28 cellular contexts compared by ENCODE assay signal in genomic region chr4:57089549-57089948, GRCh38. TPM values are rescaled to one million over a fixed set of nuclear protein-coding genes. Genes with fewer than 3 reads are reported as not detected.
A peak's percentile ranks its signal among the peaks of the same experiment; 100 is the strongest.
DNase-seq lines count a peak whose midpoint lies in the region; ATAC-seq, FAIRE-seq and TF ChIP-seq lines count a peak whose summit lies in the region.
"Had no signal": no experiment of that assay in that cellular context is flagged by ENCODE, and none has a peak within 500 bp of the region (broad histone marks: within the 10 kb centered on the region; RNA-seq: fewer than 3 reads in every experiment).

No MANE protein-coding gene starts in this region.

- BruUV-seq in OCI-LY7 (replicated peaks; lab: Mats Ljungman, UMichigan): no TSS peak

- no peak overlapping the region for H2AFZ ChIP-seq in OCI-LY7 (ENCODE audit: low read length)
- H2AFZ ChIP-seq: hepatocyte, parathyroid adenoma had no signal

- H3K4me3 Mint-ChIP-seq in chondrocyte (ENCODE audit: unreplicated experiment): no peak overlapping the region
- peak overlapping the region; percentile 85 for H3K4me3 Mint-ChIP-seq in natural killer cell
- H3K4me3 Mint-ChIP-seq in nephron progenitor cell: no peak overlapping the region
- H3K4me3 Mint-ChIP-seq: naive B cell; stimulated activated effector memory CD8-positive, alpha-beta T cell treated with anti-CD3 and anti-CD28 coated beads, Interleukin-12 subunit alpha, Interleukin-12 subunit beta, amount 100 ng/mL, for 72 hours; T-cell had no signal

- intact Hi-C loops in natural killer cell (cut with micrococcal nuclease): no loop called here
- intact Hi-C loops in OCI-LY7 (cut with micrococcal nuclease; ENCODE audit: unreplicated experiment): no loop called here

- FAIRE-seq in RCC 7860 (lab: Jason Lieb, UNC): peak; percentile 48
- FAIRE-seq: frontal cortex, urothelium cell line had no signal

- no peak overlapping the region for H3K4me3 ChIP-seq in thoracic aorta
- no peak overlapping the region for H3K4me3 ChIP-seq in OCI-LY7 (ENCODE audit: low read depth, low read length, poor library complexity, severe bottlenecking)
- H3K4me3 ChIP-seq: esophagus muscularis mucosa, hepatocyte had no signal

- CTCF ChIA-PET in OCI-LY7 (lab: Charles Lee; ENCODE audit: unreplicated experiment): no interaction called here

- DNase-seq in RCC 7860 (ENCODE audit: low spot score) (no peak), chondrocyte (ENCODE audit: low spot score) (no peak), natural killer cell (no peak), thoracic aorta (ENCODE audit: low spot score) (no peak), nephron progenitor cell (no peak), OCI-LY7 (ENCODE audit: low spot score) (no peak), T-helper 1 cell (no peak)
- DNase-seq: activated CD4-positive, alpha-beta T cell treated with anti-CD3 and anti-CD28 coated beads, Interleukin-2, amount 50 U/mL, for 48 hours; activated naive CD4-positive, alpha-beta T cell treated with anti-CD3 and anti-CD28 coated beads, Interleukin-2, amount 50 U/mL, for 16 hours; amygdala; cortex of kidney; DMS153; KBM-7; naive B cell; NCI-H1105; NCI-H2029; NCI-H69; stimulated activated CD4-positive, alpha-beta T cell treated with anti-CD3 and anti-CD28 coated beads, Interleukin-4, amount 100 ng/mL, for 24 hours; T-cell had no signal

- peak; percentile 44 to 71 (median 65) for ATAC-seq in natural killer cell
- ATAC-seq in thoracic aorta (ENCODE audit: insufficient number of reproducible peaks, low FRiP score, low read depth): no peak
- ATAC-seq: activated CD4-positive, CD25-positive, alpha-beta regulatory T cell treated with anti-CD3 and anti-CD28 coated beads, Interleukin-2, amount 50 U/mL, for 24 hours; left lobe of liver; stimulated activated effector memory CD8-positive, alpha-beta T cell treated with anti-CD3 and anti-CD28 coated beads, Interleukin-12 subunit alpha, Interleukin-12 subunit beta, amount 100 ng/mL, for 72 hours; T-cell had no signal

- H3K36me3 ChIP-seq in thoracic aorta: peaks cover 6% of the 10 kb centered on the region
- no peaks in the 10 kb centered on the region for H3K36me3 ChIP-seq in OCI-LY7 (ENCODE audit: insufficient read depth, low read length)

- H4K20me1 ChIP-seq in OCI-LY7 (ENCODE audit: insufficient read depth, low read length): no peaks in the 10 kb centered on the region

- peaks cover 58% of the 10 kb centered on the region for H3K36me3 Mint-ChIP-seq in chondrocyte (ENCODE audit: low read depth)
- no peaks in the 10 kb centered on the region for H3K36me3 Mint-ChIP-seq in natural killer cell
- peaks cover 11% of the 10 kb centered on the region for H3K36me3 Mint-ChIP-seq in nephron progenitor cell (ENCODE audit: low read depth)
- H3K36me3 Mint-ChIP-seq: naive B cell; stimulated activated effector memory CD8-positive, alpha-beta T cell treated with anti-CD3 and anti-CD28 coated beads, Interleukin-12 subunit alpha, Interleukin-12 subunit beta, amount 100 ng/mL, for 72 hours; T-cell had no signal

- H3K4me1 ChIP-seq in thoracic aorta (ENCODE audit: control insufficient read depth in 1 of 2, low read depth in 2 of 2) (peaks cover 40 to 81% of the 10 kb centered on the region in 2 donors), OCI-LY7 (ENCODE audit: insufficient read depth, low read length, poor library complexity, severe bottlenecking) (no peaks in the 10 kb centered on the region)
- H3K4me1 ChIP-seq: parathyroid adenoma had no signal

- no peaks in the 10 kb centered on the region for H3K79me2 ChIP-seq in OCI-LY7 (ENCODE audit: insufficient read depth, low read depth, low read length)
- H3K79me2 ChIP-seq: hepatocyte, parathyroid adenoma had no signal

- H3K27me3 ChIP-seq in thoracic aorta (replicated peaks; ENCODE audit: insufficient read depth): no peaks in the 10 kb centered on the region
- H3K27me3 ChIP-seq: esophagus muscularis mucosa, hepatocyte had no signal

- H3K27ac Mint-ChIP-seq in chondrocyte (ENCODE audit: unreplicated experiment) (peak overlapping the region; percentile 85), natural killer cell (peak overlapping the region; percentile 84 to 97), nephron progenitor cell (no peak overlapping the region)
- H3K27ac Mint-ChIP-seq: naive B cell; stimulated activated effector memory CD8-positive, alpha-beta T cell treated with anti-CD3 and anti-CD28 coated beads, Interleukin-12 subunit alpha, Interleukin-12 subunit beta, amount 100 ng/mL, for 72 hours; T-cell had no signal

- POLR2A ChIA-PET in OCI-LY7 (lab: Charles Lee): no interaction called here

- no peak overlapping the region for H3K4me2 ChIP-seq in OCI-LY7 (ENCODE audit: low read length)
- H3K4me2 ChIP-seq: hepatocyte had no signal

- peaks cover 92% of the 10 kb centered on the region for H3K4me1 Mint-ChIP-seq in chondrocyte (ENCODE audit: low read depth)
- H3K4me1 Mint-ChIP-seq in natural killer cell: peaks cover 61 to 64% of the 10 kb centered on the region in 2 donors
- H3K4me1 Mint-ChIP-seq in nephron progenitor cell: peaks cover 2% of the 10 kb centered on the region
- H3K4me1 Mint-ChIP-seq: stimulated activated effector memory CD8-positive, alpha-beta T cell treated with anti-CD3 and anti-CD28 coated beads, Interleukin-12 subunit alpha, Interleukin-12 subunit beta, amount 100 ng/mL, for 72 hours had no signal

- H3K9me2 ChIP-seq in OCI-LY7 (ENCODE audit: insufficient read depth, low read length): no peaks in the 10 kb centered on the region

- no peak for TF ChIP-seq CTCF in chondrocyte (IDR thresholded peaks at IDR 0.05)
- TF ChIP-seq CTCF in natural killer cell (IDR thresholded peaks at IDR 0.05): no peak
- no peak for TF ChIP-seq CTCF in thoracic aorta (IDR thresholded peaks at IDR 0.05)
- TF ChIP-seq CTCF in nephron progenitor cell (IDR thresholded peaks at IDR 0.05): no peak
- no peak for TF ChIP-seq CTCF in OCI-LY7 (conservative IDR thresholded peaks at IDR 0.05; ENCODE audit: low read length)

- peaks cover 4% of the 10 kb centered on the region for H3K9me3 Mint-ChIP-seq in chondrocyte (ENCODE audit: low read depth)
- H3K9me3 Mint-ChIP-seq in natural killer cell: no peaks in the 10 kb centered on the region
- peaks cover 12% of the 10 kb centered on the region for H3K9me3 Mint-ChIP-seq in nephron progenitor cell
- H3K9me3 Mint-ChIP-seq: naive B cell; stimulated activated effector memory CD8-positive, alpha-beta T cell treated with anti-CD3 and anti-CD28 coated beads, Interleukin-12 subunit alpha, Interleukin-12 subunit beta, amount 100 ng/mL, for 72 hours; T-cell had no signal

- H3K27ac ChIP-seq in thoracic aorta: peak overlapping the region; percentile 59 to 96
- H3K27ac ChIP-seq in OCI-LY7 (ENCODE audit: low read depth, low read length, poor library complexity, severe bottlenecking): no peak overlapping the region
- H3K27ac ChIP-seq: hepatocyte, parathyroid adenoma had no signal

- no peaks in the 10 kb centered on the region for H3K9me3 ChIP-seq in thoracic aorta
- H3K9me3 ChIP-seq in OCI-LY7 (ENCODE audit: low read length): no peaks in the 10 kb centered on the region
- H3K9me3 ChIP-seq: esophagus muscularis mucosa had no signal

- H3K27me3 Mint-ChIP-seq in chondrocyte (ENCODE audit: low read depth) (no peaks in the 10 kb centered on the region), natural killer cell (ENCODE audit: low read depth in 2 of 2) (no peaks in the 10 kb centered on the region), nephron progenitor cell (ENCODE audit: low read depth, poor library complexity) (no peaks in the 10 kb centered on the region)

RNA-seq across cellular contexts. Expression of gene IGFBP7, which starts 20.6 kb away (rescaled TPM):
- total RNA-seq in chondrocyte (3,991 to 5,189 TPM (median 5,125 TPM) in 3 replicates), natural killer cell (100 to 1,000 TPM in 2 of 3 donors, 10 to 100 TPM in 1; 88.8 to 107 (median 101) TPM), thoracic aorta (1,000 to 10,000 TPM; 4,453 to 6,615 TPM), OCI-LY7 (2022) (not detected in 2 replicates)
- not detected in 2 replicates for total RNA-seq in OCI-LY7 (2014; rRNA removed; shearing (Covaris generic))
- total RNA-seq: HT-29 had no signal

Comparison
In these comparisons a context has a peak if more than half of its experiments do, and no peak if none do; other contexts are left out.
1. RNA of gene IGFBP7, which starts 20.6 kb away (total RNA-seq): 4,453 to 6,615 TPM in thoracic aorta, 3,991 to 5,189 TPM in chondrocyte and 88.8 to 107 TPM in natural killer cell; not detected in OCI-LY7; every median in the first group is over 10 times any median in the second.